In the genomic region with DNA sequence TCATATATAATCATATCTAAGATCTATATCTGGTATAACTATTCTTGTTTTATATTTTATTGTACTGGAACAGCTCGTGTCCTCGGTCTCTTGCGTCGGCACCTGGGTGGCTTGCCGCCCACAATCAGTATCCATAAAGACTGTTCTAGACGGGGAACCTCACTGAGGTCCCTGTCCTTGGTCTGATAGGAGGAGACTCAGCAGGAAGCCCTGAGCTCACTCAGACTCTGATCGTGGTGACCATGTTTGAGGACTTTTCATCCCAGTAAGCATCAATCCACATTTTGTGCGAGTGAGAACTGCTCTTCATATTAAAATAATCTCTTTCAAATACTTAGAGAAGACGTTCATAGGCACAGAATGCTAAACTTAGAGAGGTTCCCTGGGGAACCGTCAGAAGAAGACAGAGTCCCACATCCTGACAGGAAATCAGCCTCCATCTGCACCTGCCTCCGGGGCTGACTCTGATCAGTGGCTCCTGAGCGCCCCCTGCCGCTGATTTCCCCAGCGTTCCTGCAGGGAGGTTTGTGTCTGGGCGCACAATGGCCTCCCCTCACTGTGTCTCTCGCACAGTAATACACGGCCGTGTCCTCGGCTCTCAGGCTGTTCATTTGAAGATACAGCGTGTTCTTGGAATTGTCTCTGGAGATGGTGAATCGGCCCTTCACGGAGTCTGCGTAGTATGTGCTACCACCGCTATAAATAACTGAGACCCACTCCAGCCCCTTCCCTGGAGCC, we compare ENCODE assay signal across 7 cellular contexts.
DNase-seq lines count a peak whose midpoint lies in the region; ATAC-seq and TF ChIP-seq lines count a peak whose summit lies in the region.
"Not testable (repeated sequence)": the region's sequence is repeated elsewhere in the genome, so short reads cannot be mapped to it uniquely, and the experiment has no call there.

No MANE protein-coding gene starts in this region.

- intact Hi-C loops in activated B cell treated with CpG ODN at 0.5 μM for 24 hours (cut with micrococcal nuclease), result loop anchor here (1.0 kb wide), 1 partner anchor 53 kb away; no protein-coding TSS in a partner anchor

- H3K27me3 Mint-ChIP-seq in activated B cell treated with CpG ODN at 0.5 μM for 24 hours, result not testable (repeated sequence)

- not testable (repeated sequence) for H3K27ac Mint-ChIP-seq in activated B cell treated with CpG ODN at 0.5 μM for 24 hours

- peaks cover 36% of the 10 kb centered on the region for H3K4me1 Mint-ChIP-seq in activated B cell treated with CpG ODN at 0.5 μM for 24 hours

- POLR2A ChIA-PET in activated B cell treated with CpG ODN at 0.5 μM for 24 hours (lab: Charles Lee), result interaction anchor here (0.6 kb wide), 2 partner anchors 14 to 66 kb away, joined by 3 to 4 read pairs; no protein-coding TSS in a partner anchor

- not testable (repeated sequence) for H3K36me3 Mint-ChIP-seq in activated B cell treated with CpG ODN at 0.5 μM for 24 hours (ENCODE audit: low read depth)

- not testable (repeated sequence) for H3K9me3 Mint-ChIP-seq in activated B cell treated with CpG ODN at 0.5 μM for 24 hours

- peak; percentile 68 for TF ChIP-seq CTCF in GM10266 (IDR thresholded peaks at IDR 0.05; ENCODE audit: control insufficient read depth, insufficient read depth, low read depth, missing control alignments)
- not testable (repeated sequence) for TF ChIP-seq CTCF in activated B cell treated with CpG ODN at 0.5 μM for 24 hours (IDR thresholded peaks at IDR 0.05)

- peak; percentile 45 for ATAC-seq in activated B cell treated with CpG ODN at 0.5 μM for 24 hours (ENCODE audit: low read depth)

- not testable (repeated sequence) for DNase-seq in GM10266 (ENCODE audit: extremely low spot score)
- peak; percentile 54 for DNase-seq in NAMALWA (ENCODE audit: low spot score)
- peak; percentile 66 for DNase-seq in activated B cell treated with CpG ODN at 0.5 μM for 24 hours
- DNase-seq in activated CD8-positive, alpha-beta memory T cell treated with anti-CD3 and anti-CD28 coated beads, Interleukin-2, amount 50 U/mL, for 24 hours (ENCODE audit: extremely low read depth), result peak; percentile 57
- peak; percentile 78 for DNase-seq in activated naive CD4-positive, alpha-beta T cell treated with Interleukin-2 at 50 U/mL for 16 hours
- DNase-seq in stimulated activated CD4-positive, alpha-beta T cell treated with anti-CD3 and anti-CD28 coated beads, Interleukin-12 subunit alpha, Interleukin-12 subunit beta, amount 100 ng/mL, for 48 hours (ENCODE audit: low read depth in 2 of 3, low spot score in 1 of 3), result peak; percentile 65 to 83 (median 79)
- peak; percentile 19 to 64 for DNase-seq in stimulated activated CD8-positive, alpha-beta memory T cell treated with anti-CD3 and anti-CD28 coated beads, Interleukin-15, amount 100 ng/mL, for 48 hours (ENCODE audit: low read depth in 2 of 2)

- CTCF ChIA-PET in activated B cell treated with CpG ODN at 0.5 μM for 24 hours (lab: Charles Lee), result interaction anchor here (0.7 to 2.0 kb wide), 6 partner anchors 12 to 915 kb away, joined by 3 to 5 read pairs (median 4); no protein-coding TSS in a partner anchor

- peak overlapping the region; percentile 28 for H3K4me3 Mint-ChIP-seq in activated B cell treated with CpG ODN at 0.5 μM for 24 hours
